ENCODE assay signal across 1 cellular context in the genomic region with DNA sequence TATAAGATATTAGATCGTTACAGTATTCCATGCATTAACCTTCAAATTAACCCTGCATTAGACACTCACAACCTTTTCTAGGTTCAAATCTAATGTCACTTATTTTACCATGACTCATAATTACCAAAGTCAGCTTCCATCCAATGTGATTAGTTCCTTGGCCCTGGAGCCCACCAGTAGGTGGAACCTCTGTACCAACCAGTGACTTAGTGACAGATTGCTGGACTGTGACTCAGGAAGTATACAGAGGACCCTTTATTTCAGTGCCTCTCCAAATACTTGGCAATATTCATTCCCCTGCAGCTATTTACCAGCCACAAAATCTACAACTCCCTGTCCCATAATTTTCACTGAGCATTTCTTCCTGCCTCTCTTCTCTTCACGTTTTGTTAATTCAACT.
TF ChIP-seq lines count a peak whose summit lies in the region.

No MANE protein-coding gene starts in this region.

TF ChIP-seq in WTC11, 78 proteins besides CTCF, POLR2A, EP300 and RAD21 (continued from another document):
- TF ChIP-seq, protein P1, sequence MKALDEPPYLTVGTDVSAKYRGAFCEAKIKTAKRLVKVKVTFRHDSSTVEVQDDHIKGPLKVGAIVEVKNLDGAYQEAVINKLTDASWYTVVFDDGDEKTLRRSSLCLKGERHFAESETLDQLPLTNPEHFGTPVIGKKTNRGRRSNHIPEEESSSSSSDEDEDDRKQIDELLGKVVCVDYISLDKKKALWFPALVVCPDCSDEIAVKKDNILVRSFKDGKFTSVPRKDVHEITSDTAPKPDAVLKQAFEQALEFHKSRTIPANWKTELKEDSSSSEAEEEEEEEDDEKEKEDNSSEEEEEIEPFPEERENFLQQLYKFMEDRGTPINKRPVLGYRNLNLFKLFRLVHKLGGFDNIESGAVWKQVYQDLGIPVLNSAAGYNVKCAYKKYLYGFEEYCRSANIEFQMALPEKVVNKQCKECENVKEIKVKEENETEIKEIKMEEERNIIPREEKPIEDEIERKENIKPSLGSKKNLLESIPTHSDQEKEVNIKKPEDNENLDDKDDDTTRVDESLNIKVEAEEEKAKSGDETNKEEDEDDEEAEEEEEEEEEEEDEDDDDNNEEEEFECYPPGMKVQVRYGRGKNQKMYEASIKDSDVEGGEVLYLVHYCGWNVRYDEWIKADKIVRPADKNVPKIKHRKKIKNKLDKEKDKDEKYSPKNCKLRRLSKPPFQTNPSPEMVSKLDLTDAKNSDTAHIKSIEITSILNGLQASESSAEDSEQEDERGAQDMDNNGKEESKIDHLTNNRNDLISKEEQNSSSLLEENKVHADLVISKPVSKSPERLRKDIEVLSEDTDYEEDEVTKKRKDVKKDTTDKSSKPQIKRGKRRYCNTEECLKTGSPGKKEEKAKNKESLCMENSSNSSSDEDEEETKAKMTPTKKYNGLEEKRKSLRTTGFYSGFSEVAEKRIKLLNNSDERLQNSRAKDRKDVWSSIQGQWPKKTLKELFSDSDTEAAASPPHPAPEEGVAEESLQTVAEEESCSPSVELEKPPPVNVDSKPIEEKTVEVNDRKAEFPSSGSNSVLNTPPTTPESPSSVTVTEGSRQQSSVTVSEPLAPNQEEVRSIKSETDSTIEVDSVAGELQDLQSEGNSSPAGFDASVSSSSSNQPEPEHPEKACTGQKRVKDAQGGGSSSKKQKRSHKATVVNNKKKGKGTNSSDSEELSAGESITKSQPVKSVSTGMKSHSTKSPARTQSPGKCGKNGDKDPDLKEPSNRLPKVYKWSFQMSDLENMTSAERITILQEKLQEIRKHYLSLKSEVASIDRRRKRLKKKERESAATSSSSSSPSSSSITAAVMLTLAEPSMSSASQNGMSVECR (CRISPR knock-in tag; IDR thresholded peaks at IDR 0.05; ENCODE audit: borderline replicate concordance), result no peak
- TF ChIP-seq CDX4 (CRISPR knock-in tag; IDR thresholded peaks at IDR 0.05; ENCODE audit: borderline replicate concordance) (no peak), IRF2 (CRISPR knock-in tag; IDR thresholded peaks at IDR 0.05; ENCODE audit: borderline replicate concordance, low read depth) (no peak), ZNF317 (CRISPR knock-in tag; IDR thresholded peaks at IDR 0.05; ENCODE audit: borderline replicate concordance, low read depth) (no peak), CREB1 (CRISPR knock-in tag; IDR thresholded peaks at IDR 0.05) (no peak), ZNF396 (CRISPR knock-in tag; IDR thresholded peaks at IDR 0.05; ENCODE audit: borderline replicate concordance) (no peak), ATF1 (CRISPR knock-in tag; IDR thresholded peaks at IDR 0.05) (no peak)
